Comparison of ENCODE assay signal across 20 cellular contexts in genomic region chr12:34336619-34337465, GRCh38.
DNase-seq lines count a peak whose midpoint lies in the region; ATAC-seq and TF ChIP-seq lines count a peak whose summit lies in the region.
"Had no signal": no experiment of that assay in that cellular context is flagged by ENCODE, and none has a peak within 500 bp of the region (broad histone marks: within the 10 kb centered on the region; RNA-seq: fewer than 3 reads in every experiment).

No MANE protein-coding gene starts in this region.

- H3K4me2 ChIP-seq in PC-9, result peak overlapping the region; percentile 64

- H3K4me3 ChIP-seq in PC-9 (peak overlapping the region; percentile 14; the same call in 1 of the 2 replicates), heart right ventricle (no peak overlapping the region)

- peaks cover 11% of the 10 kb centered on the region for H3K9me3 Mint-ChIP-seq in mesothelial cell of epicardium

- H3K4me1 Mint-ChIP-seq in mesothelial cell of epicardium, result no peaks in the 10 kb centered on the region
- H3K4me1 Mint-ChIP-seq: CD14-positive monocyte had no signal

- H3K79me2 ChIP-seq in PC-9 (ENCODE audit: low read depth), result no peaks in the 10 kb centered on the region

- CTCF ChIA-PET in PC-9 (lab: Charles Lee), result no interaction called here

- no peak overlapping the region for H2AFZ ChIP-seq in PC-9

- H3K9me2 ChIP-seq in PC-9 (ENCODE audit: insufficient read depth), result no peaks in the 10 kb centered on the region

- BruUV-seq in PC-9 (replicated peaks; lab: Mats Ljungman, UMichigan), result no TSS peak

- H3K36me3 ChIP-seq in PC-9 (ENCODE audit: low read depth) (no peaks in the 10 kb centered on the region), heart right ventricle (no peaks in the 10 kb centered on the region)

- ATAC-seq in HG03439 (IDR thresholded peaks at IDR 0.05; ENCODE audit: unreplicated experiment) (no peak), GM18868 (IDR thresholded peaks at IDR 0.05; ENCODE audit: unreplicated experiment) (no peak), heart right ventricle (no peak)

- TF ChIP-seq CTCF in 22Rv1 (IDR thresholded peaks at IDR 0.05) (no peak), C4-2B (conservative IDR thresholded peaks at IDR 0.05) (no peak), PC-9 (conservative IDR thresholded peaks at IDR 0.05) (no peak), mesothelial cell of epicardium (IDR thresholded peaks at IDR 0.05; ENCODE audit: unreplicated experiment) (no peak), heart right ventricle (IDR thresholded peaks at IDR 0.05) (no peak)

- H3F3A ChIP-seq in PC-9 (ENCODE audit: insufficient read depth, low read depth), result no peaks in the 10 kb centered on the region

- H3K36me3 Mint-ChIP-seq in mesothelial cell of epicardium, result no peaks in the 10 kb centered on the region
- H3K36me3 Mint-ChIP-seq: CD14-positive monocyte had no signal

- H4K20me1 ChIP-seq in PC-9 (ENCODE audit: insufficient read depth), result no peaks in the 10 kb centered on the region; the same call in 1 of the 2 replicates

- H3K9me3 ChIP-seq in PC-9 (ENCODE audit: insufficient read depth, low read depth) (no peaks in the 10 kb centered on the region), heart right ventricle (peaks cover 0 to 87% (median 0%) of the 10 kb centered on the region in 11 donors)

- H3K27me3 Mint-ChIP-seq in mesothelial cell of epicardium (ENCODE audit: low read depth), result no peaks in the 10 kb centered on the region

- intact Hi-C loops in PC-9 (cut with micrococcal nuclease; ENCODE audit: unreplicated experiment) (no loop called here), heart right ventricle (cut with DNase I) (no loop called here)

- no peak overlapping the region for H3K27ac Mint-ChIP-seq in mesothelial cell of epicardium
- H3K27ac Mint-ChIP-seq: CD14-positive monocyte; T-helper 1 cell treated with Interleukin-12 subunit alpha and Interleukin-12 subunit beta and Interleukin-4 antibody, amounts not matched to agents 30 μg/mL and 1 μg/mL, for 36 hours had no signal

- H3K27me3 ChIP-seq in PC-9 (ENCODE audit: insufficient read depth, low read depth), result peaks cover 78% of the 10 kb centered on the region
- H3K27me3 ChIP-seq in heart right ventricle, result peaks cover 0 to 91% (median 50%) of the 10 kb centered on the region in 7 donors

- peak; percentile 9 for DNase-seq in LoVo (ENCODE audit: low spot score)
- no peak for DNase-seq in PC-9
- DNase-seq in mesothelial cell of epicardium (ENCODE audit: low spot score in 2 of 2, unreplicated experiment in 2 of 2), result no peak
- DNase-seq in heart right ventricle, result no peak
- DNase-seq: AML-193, Caco-2, Karpas-422, MM.1S, NCI-H1092, NCI-H2081, NCI-H345, NCI-H524 treated with DMSO at 0.1 percent for 48 hours, RPMI8226, SHP77 treated with DMSO at 0.1 percent for 48 hours had no signal

- H3K4me1 ChIP-seq in PC-9 (replicated peaks; ENCODE audit: insufficient read depth), result no peaks in the 10 kb centered on the region
- H3K4me1 ChIP-seq in heart right ventricle, result no peaks in the 10 kb centered on the region

- peak overlapping the region; percentile 29; the same call in 1 of the 2 replicates for H3K27ac ChIP-seq in 22Rv1
- peak overlapping the region; percentile 12 for H3K27ac ChIP-seq in C4-2B
- H3K27ac ChIP-seq in PC-9, result no peak overlapping the region
- no peak overlapping the region for H3K27ac ChIP-seq in heart right ventricle

- H3K4me3 Mint-ChIP-seq in mesothelial cell of epicardium, result no peak overlapping the region
- H3K4me3 Mint-ChIP-seq: CD14-positive monocyte; T-helper 1 cell treated with Interleukin-12 subunit alpha and Interleukin-12 subunit beta and Interleukin-4 antibody, amounts not matched to agents 30 μg/mL and 1 μg/mL, for 36 hours had no signal

- WGBS in heart right ventricle, 2 donors, result 53 to 61% methylated on average over 53 of the region's 53 CpGs

- POLR2A ChIA-PET in PC-9 (lab: Charles Lee; ENCODE audit: unreplicated experiment), result no interaction called here

Comparison
In these comparisons a context has a peak if more than half of its experiments do, and no peak if none do; other contexts are left out.
1. H3K27ac ChIP-seq: peak in 22Rv1 (single experiment) and C4-2B (single experiment); none in PC-9 (single experiment) and heart right ventricle (0 of 10).